ENCODE assay signal across 9 cellular contexts in genomic region chr14:94136575-94137331, GRCh38. TPM values are rescaled to one million over a fixed set of nuclear protein-coding genes. Genes with fewer than 3 reads are reported as not detected.
DNase-seq lines count a peak whose midpoint lies in the region; ATAC-seq, FAIRE-seq and TF ChIP-seq lines count a peak whose summit lies in the region.
"Had no signal": no experiment of that assay in that cellular context is flagged by ENCODE, and none has a peak within 500 bp of the region (broad histone marks: within the 10 kb centered on the region; RNA-seq: fewer than 3 reads in every experiment).

No MANE protein-coding gene starts in this region.

- no peaks in the 10 kb centered on the region for H3K4me1 ChIP-seq in breast epithelium
- H3K4me1 ChIP-seq in keratinocyte (ENCODE audit: control insufficient read depth, extremely low read depth, insufficient read depth, low read length): no peaks in the 10 kb centered on the region
- H3K4me1 ChIP-seq: BLaER1 treated with 17β-estradiol and CSF1 and Interleukin-3, amounts not matched to agents 10 nM and 100 nM had no signal

- H3K4me2 ChIP-seq in keratinocyte (ENCODE audit: control insufficient read depth, extremely low read depth, insufficient read depth, low read depth, low read length): peak overlapping the region; percentile 47
- H3K4me2 ChIP-seq: BLaER1 treated with 17β-estradiol and CSF1 and Interleukin-3, amounts not matched to agents 10 nM and 100 nM had no signal

- DNase-seq in NCI-H1436 (lab: John Stamatoyannopoulos, UW) (peak; percentile 33), NCI-H1436 treated with DMSO at 0.1 percent for 48 hours (lab: John Stamatoyannopoulos, UW) (no peak), NCI-H2196 treated with DMSO at 0.1 percent for 48 hours (lab: John Stamatoyannopoulos, UW; ENCODE audit: unreplicated experiment) (peak; percentile 41), WERI-Rb-1 (peak; percentile 89), breast epithelium (ENCODE audit: low spot score in 2 of 2) (peak; percentile 70 to 88), keratinocyte (ENCODE audit: low read depth, low spot score) (peak; percentile 55)
- DNase-seq in stimulated activated CD4-positive, alpha-beta T cell treated with anti-CD3 and anti-CD28 coated beads, Interleukin-1b, Interleukin-23, amount 100 ng/mL, for 4 hours (ENCODE audit: low read depth in 2 of 2): peak; percentile 81 to 82

- no peaks in the 10 kb centered on the region for H3K79me2 ChIP-seq in keratinocyte (ENCODE audit: control insufficient read depth, insufficient read depth, low read length)

- H3K4me3 ChIP-seq in WERI-Rb-1 (ENCODE audit: low read depth, low read length) (no peak overlapping the region), breast epithelium (no peak overlapping the region), keratinocyte (ENCODE audit: control insufficient read depth in 2 of 3, extremely low read depth in 1 of 3, insufficient read depth in 2 of 3, low read depth in 1 of 3, low read length in 3 of 3) (no peak overlapping the region)
- H3K4me3 ChIP-seq: BLaER1 treated with 17β-estradiol and CSF1 and Interleukin-3, amounts not matched to agents 10 nM and 100 nM had no signal

- H3K9me1 ChIP-seq in keratinocyte (ENCODE audit: control insufficient read depth, extremely low read depth, insufficient read depth, low read length): no peaks in the 10 kb centered on the region

- no peak for TF ChIP-seq POLR2A in breast epithelium (IDR thresholded peaks at IDR 0.05)

- ATAC-seq in HG02938 (IDR thresholded peaks at IDR 0.05; ENCODE audit: unreplicated experiment): peak; percentile 76

- H3K9ac ChIP-seq in keratinocyte (ENCODE audit: control insufficient read depth, extremely low read depth, insufficient read depth, low read length): peak overlapping the region; percentile 19
- H3K9ac ChIP-seq: BLaER1 treated with 17β-estradiol and CSF1 and Interleukin-3, amounts not matched to agents 10 nM and 100 nM had no signal

- FAIRE-seq in keratinocyte (lab: Jason Lieb, UNC): peak; percentile 96

- H3K9me3 ChIP-seq in WERI-Rb-1 (ENCODE audit: severe bottlenecking): peaks cover 3% of the 10 kb centered on the region
- H3K9me3 ChIP-seq in breast epithelium: peaks cover 0 to 5% of the 10 kb centered on the region in 2 donors
- no peaks in the 10 kb centered on the region for H3K9me3 ChIP-seq in keratinocyte (ENCODE audit: control insufficient read depth, low read depth, low read length)

- TF ChIP-seq CTCF in WERI-Rb-1 (IDR thresholded peaks at IDR 0.05; ENCODE audit: low read depth, low read length) (peak; percentile 95), breast epithelium (IDR thresholded peaks at IDR 0.05) (peak; percentile 87 to 94 (median 92)), keratinocyte (optimal IDR thresholded peaks at IDR 0.05 in 1 of 3, IDR thresholded peaks at IDR 0.05 in 1 of 3, conservative IDR thresholded peaks at IDR 0.05 in 1 of 3; ENCODE audit: extremely low read depth in 1 of 3, insufficient read depth in 2 of 3, low read length in 3 of 3) (peak; percentile 95 to 98 (median 96))

- H3K27ac ChIP-seq in WERI-Rb-1 (peak overlapping the region; percentile 25), breast epithelium (no peak overlapping the region), keratinocyte (ENCODE audit: control insufficient read depth, insufficient read depth, low read length) (no peak overlapping the region)
- H3K27ac ChIP-seq: BLaER1 treated with 17β-estradiol and CSF1 and Interleukin-3, amounts not matched to agents 10 nM and 100 nM had no signal

- dilution Hi-C loops in keratinocyte (cut with MboI; ENCODE audit: extremely low pct_ligation_motif_present, low sequenced_read_pairs): no loop called here

- intact Hi-C loops in breast epithelium (cut with DNase I; ENCODE audit: low total_unique reads): no loop called here

- no peaks in the 10 kb centered on the region for H3K36me3 ChIP-seq in WERI-Rb-1
- H3K36me3 ChIP-seq in breast epithelium: no peaks in the 10 kb centered on the region
- H3K36me3 ChIP-seq in keratinocyte (ENCODE audit: control insufficient read depth in 2 of 2, extremely low read depth in 1 of 2, insufficient read depth in 2 of 2, low read length in 2 of 2): no peaks in the 10 kb centered on the region
- H3K36me3 ChIP-seq: BLaER1 treated with 17β-estradiol and CSF1 and Interleukin-3, amounts not matched to agents 10 nM and 100 nM had no signal

- H3K27me3 ChIP-seq in WERI-Rb-1 (ENCODE audit: insufficient read depth, low read depth, severe bottlenecking) (no peaks in the 10 kb centered on the region), breast epithelium (no peaks in the 10 kb centered on the region), keratinocyte (ENCODE audit: control insufficient read depth, extremely low read depth, insufficient read depth, low read length) (no peaks in the 10 kb centered on the region)
- H3K27me3 ChIP-seq: BLaER1 treated with 17β-estradiol and CSF1 and Interleukin-3, amounts not matched to agents 10 nM and 100 nM had no signal

- no peaks in the 10 kb centered on the region for H4K20me1 ChIP-seq in keratinocyte (ENCODE audit: control insufficient read depth, extremely low read depth, insufficient read depth, low read length)
- H4K20me1 ChIP-seq: BLaER1 treated with 17β-estradiol and CSF1 and Interleukin-3, amounts not matched to agents 10 nM and 100 nM had no signal

- H2AFZ ChIP-seq in keratinocyte (ENCODE audit: control insufficient read depth, low read length): peak overlapping the region; percentile 81

RNA-seq across cellular contexts. Expression of gene IFI27L2, which starts 7.3 kb away (rescaled TPM):
- total RNA-seq in breast epithelium: 10 to 100 TPM; 74.2 to 98.8 (median 92.1) TPM
- polyA plus RNA-seq in keratinocyte: 67.5 to 179 TPM (median 82.2 TPM) in 3 replicates
- polyA plus RNA-seq in keratinocyte (2011; ENCODE audit: low read depth): 13.2 TPM
- polyA plus RNA-seq in keratinocyte (2011; cell fraction: cytosol; rRNA removed): 69.1 and 147 TPM in 2 replicates
- 49.5 and 57.5 TPM in 2 replicates for polyA plus RNA-seq in keratinocyte (2011; cell fraction: nucleus; rRNA removed)
- 92.1 and 193 TPM in 2 replicates for polyA plus RNA-seq in keratinocyte (2012; ENCODE audit: low replicate concordance)
- 32.7 to 59.4 TPM (median 35.4 TPM) in 3 replicates for polyA minus RNA-seq in keratinocyte
- polyA minus RNA-seq in keratinocyte (2011; cell fraction: cytosol; rRNA and poly(A)+ RNA removed): 191 TPM
- polyA minus RNA-seq in keratinocyte (2011; cell fraction: nucleus; rRNA and poly(A)+ RNA removed): 9.8 and 11.2 TPM in 2 replicates

RNA-seq across cellular contexts. Expression of gene IFI27, which starts 26.2 kb away (rescaled TPM):
- total RNA-seq in breast epithelium: 100 to 1,000 TPM; 101 to 196 (median 160) TPM
- 1,132 to 3,594 TPM (median 2,783 TPM) in 3 replicates for polyA plus RNA-seq in keratinocyte
- polyA plus RNA-seq in keratinocyte (2011; ENCODE audit: low read depth): 20.3 TPM
- polyA plus RNA-seq in keratinocyte (2011; cell fraction: cytosol; rRNA removed): 1,962 and 3,733 TPM in 2 replicates
- 1,216 and 1,507 TPM in 2 replicates for polyA plus RNA-seq in keratinocyte (2011; cell fraction: nucleus; rRNA removed)
- polyA plus RNA-seq in keratinocyte (2012; ENCODE audit: low replicate concordance): 221 and 1,754 TPM in 2 replicates
- 758 to 2,926 TPM (median 795 TPM) in 3 replicates for polyA minus RNA-seq in keratinocyte
- 1,322 TPM for polyA minus RNA-seq in keratinocyte (2011; cell fraction: cytosol; rRNA and poly(A)+ RNA removed)
- polyA minus RNA-seq in keratinocyte (2011; cell fraction: nucleus; rRNA and poly(A)+ RNA removed): 228 and 282 TPM in 2 replicates

RNA-seq across cellular contexts. Expression of gene PPP4R4, which starts 37.4 kb away (rescaled TPM):
- 1 to 10 TPM in 2 of 3 donors, under 1 TPM in 1; 0.48 to 7.9 (median 7.2) TPM for total RNA-seq in breast epithelium
- polyA plus RNA-seq in keratinocyte: 8.1 to 9.0 TPM (median 8.9 TPM) in 3 replicates
- 3.3 TPM for polyA plus RNA-seq in keratinocyte (2011; ENCODE audit: low read depth)
- polyA plus RNA-seq in keratinocyte (2011; cell fraction: cytosol; rRNA removed): 5.8 and 7.2 TPM in 2 replicates
- polyA plus RNA-seq in keratinocyte (2011; cell fraction: nucleus; rRNA removed): 8.4 and 10.8 TPM in 2 replicates
- 4.3 and 5.0 TPM in 2 replicates for polyA plus RNA-seq in keratinocyte (2012; ENCODE audit: low replicate concordance)
- 11.9 to 22.0 TPM (median 16.6 TPM) in 3 replicates for polyA minus RNA-seq in keratinocyte
- polyA minus RNA-seq in keratinocyte (2011; cell fraction: cytosol; rRNA and poly(A)+ RNA removed): 3.1 TPM
- polyA minus RNA-seq in keratinocyte (2011; cell fraction: nucleus; rRNA and poly(A)+ RNA removed): 18.1 and 22.1 TPM in 2 replicates

RNA-seq across cellular contexts. Expression of gene IFI27L1, which starts 55.6 kb away (rescaled TPM):
- 10 to 100 TPM in 2 of 3 donors, 1 to 10 TPM in 1; 6.6 to 14.5 (median 10.6) TPM for total RNA-seq in breast epithelium
- 17.4 to 25.0 TPM (median 18.9 TPM) in 3 replicates for polyA plus RNA-seq in keratinocyte
- 5.6 TPM for polyA plus RNA-seq in keratinocyte (2011; ENCODE audit: low read depth)
- polyA plus RNA-seq in keratinocyte (2011; cell fraction: cytosol; rRNA removed): 10.0 and 19.6 TPM in 2 replicates
- 20.2 and 23.1 TPM in 2 replicates for polyA plus RNA-seq in keratinocyte (2011; cell fraction: nucleus; rRNA removed)
- 10.5 and 19.4 TPM in 2 replicates for polyA plus RNA-seq in keratinocyte (2012; ENCODE audit: low replicate concordance)
- 5.7 to 11.1 TPM (median 5.9 TPM) in 3 replicates for polyA minus RNA-seq in keratinocyte
- polyA minus RNA-seq in keratinocyte (2011; cell fraction: cytosol; rRNA and poly(A)+ RNA removed): 13.8 TPM
- 2.9 and 3.9 TPM in 2 replicates for polyA minus RNA-seq in keratinocyte (2011; cell fraction: nucleus; rRNA and poly(A)+ RNA removed)

RNA-seq across cellular contexts. Expression of gene DDX24, which starts 55.8 kb away (rescaled TPM):
- 100 to 1,000 TPM; 156 to 201 (median 172) TPM for total RNA-seq in breast epithelium
- polyA plus RNA-seq in keratinocyte: 171 to 179 TPM (median 172 TPM) in 3 replicates
- 251 TPM for polyA plus RNA-seq in keratinocyte (2011; ENCODE audit: low read depth)
- 124 and 159 TPM in 2 replicates for polyA plus RNA-seq in keratinocyte (2011; cell fraction: cytosol; rRNA removed)
- polyA plus RNA-seq in keratinocyte (2011; cell fraction: nucleus; rRNA removed): 237 and 260 TPM in 2 replicates
- polyA plus RNA-seq in keratinocyte (2012; ENCODE audit: low replicate concordance): 128 and 144 TPM in 2 replicates
- polyA minus RNA-seq in keratinocyte: 63.3 to 137 TPM (median 126 TPM) in 3 replicates
- 56.6 TPM for polyA minus RNA-seq in keratinocyte (2011; cell fraction: cytosol; rRNA and poly(A)+ RNA removed)
- 69.4 and 106 TPM in 2 replicates for polyA minus RNA-seq in keratinocyte (2011; cell fraction: nucleus; rRNA and poly(A)+ RNA removed)
